25 cellular contexts compared by ENCODE assay signal in genomic region chr21:34793471-34793870, GRCh38.
"Had no signal": no experiment of that assay in that cellular context is flagged by ENCODE, and none has a peak within 500 bp of the region (broad histone marks: within the 10 kb centered on the region; RNA-seq: fewer than 3 reads in every experiment).

No MANE protein-coding gene starts in this region.

- H3K36me3 Mint-ChIP-seq: WTC11 had no signal

- H3K9me3 ChIP-seq: Peyer's patch had no signal

- H3K4me3 ChIP-seq: cardiac muscle cell, Peyer's patch had no signal

- H3K27ac Mint-ChIP-seq: activated CD4-positive, alpha-beta T cell treated with anti-CD3 and anti-CD28 coated beads, Interleukin-2, amount 10 ng/mL, durations not matched to agents 24 days and 14 days; activated CD8-positive, alpha-beta memory T cell treated with anti-CD3 and anti-CD28 coated beads, Interleukin-2, amount 10 ng/mL, durations not matched to agents 7 days and 5 days; activated naive CD8-positive, alpha-beta T cell; activated T-cell treated with anti-CD3 and anti-CD28 coated beads, Interleukin-2, amount 50 U/mL, for 24 hours; T-helper 17 cell; WTC11 had no signal

- H3K27me3 ChIP-seq: brain microvascular endothelial cell, Peyer's patch had no signal

- H3K27ac ChIP-seq: brain microvascular endothelial cell, cardiac muscle cell, RWPE1 had no signal

- H3K4me1 Mint-ChIP-seq: activated CD4-positive, alpha-beta T cell treated with anti-CD3 and anti-CD28 coated beads, Interleukin-2, amount 10 ng/mL, durations not matched to agents 24 days and 14 days; activated CD8-positive, alpha-beta memory T cell treated with anti-CD3 and anti-CD28 coated beads, Interleukin-2, amount 10 ng/mL, durations not matched to agents 7 days and 5 days had no signal

- H3K27me3 Mint-ChIP-seq: activated CD4-positive, alpha-beta T cell treated with anti-CD3 and anti-CD28 coated beads, Interleukin-2, amount 10 ng/mL, durations not matched to agents 24 days and 14 days; activated CD8-positive, alpha-beta memory T cell treated with anti-CD3 and anti-CD28 coated beads, Interleukin-2, amount 10 ng/mL, durations not matched to agents 7 days and 5 days; activated naive CD8-positive, alpha-beta T cell; activated T-cell treated with anti-CD3 and anti-CD28 coated beads, Interleukin-2, amount 50 U/mL, for 24 hours; T-helper 17 cell had no signal

- H3K9me3 Mint-ChIP-seq: activated CD4-positive, alpha-beta T cell treated with anti-CD3 and anti-CD28 coated beads, Interleukin-2, amount 10 ng/mL, durations not matched to agents 24 days and 14 days; activated T-cell treated with anti-CD3 and anti-CD28 coated beads, Interleukin-2, amount 50 U/mL, for 24 hours; WTC11 had no signal

- DNase-seq: activated CD4-positive, alpha-beta T cell treated with anti-CD3 and anti-CD28 coated beads for 1 hour; activated CD4-positive, alpha-beta T cell treated with anti-CD3 and anti-CD28 coated beads, Interleukin-2, amount 10 ng/mL, durations not matched to agents 24 days and 14 days; activated CD4-positive, alpha-beta T cell treated with anti-CD3 and anti-CD28 coated beads, Interleukin-2, amount 50 U/mL, for 48 hours; activated CD8-positive, alpha-beta memory T cell treated with anti-CD3 and anti-CD28 coated beads, Interleukin-2, amount 10 ng/mL, durations not matched to agents 7 days and 5 days; activated effector memory CD4-positive, alpha-beta T cell treated with anti-CD3 and anti-CD28 coated beads, Interleukin-2, amount 50 U/mL, for 16 hours; activated naive CD4-positive, alpha-beta T cell treated with Interleukin-2 at 50 U/mL for 16 hours; activated T-cell treated with anti-CD3 and anti-CD28 coated beads, Interleukin-2, amount 50 U/mL, for 24 hours; brain microvascular endothelial cell; KG1; MV-4-11; NCI-H1092 treated with DMSO at 0.1 percent for 48 hours; NCI-H1417 treated with DMSO at 0.1 percent for 48 hours; NCI-H1694; NCI-H2081; NCI-H510A treated with DMSO at 0.1 percent for 48 hours; NCI-H69; NK-92 treated with Interleukin-12 subunit alpha and Interleukin-12 subunit beta, amount 100 ng/mL, for 24 hours; Peyer's patch; Right ventricle myocardium superior; T-helper 17 cell; T-helper 9 cell had no signal

- H3K36me3 ChIP-seq: cardiac muscle cell had no signal

- H3K4me3 Mint-ChIP-seq: activated CD4-positive, alpha-beta T cell treated with anti-CD3 and anti-CD28 coated beads, Interleukin-2, amount 10 ng/mL, durations not matched to agents 24 days and 14 days; activated CD8-positive, alpha-beta memory T cell treated with anti-CD3 and anti-CD28 coated beads, Interleukin-2, amount 10 ng/mL, durations not matched to agents 7 days and 5 days; activated naive CD8-positive, alpha-beta T cell; activated T-cell treated with anti-CD3 and anti-CD28 coated beads, Interleukin-2, amount 50 U/mL, for 24 hours; T-helper 17 cell; WTC11 had no signal
